10 cellular contexts compared by ENCODE assay signal in the genomic region with DNA sequence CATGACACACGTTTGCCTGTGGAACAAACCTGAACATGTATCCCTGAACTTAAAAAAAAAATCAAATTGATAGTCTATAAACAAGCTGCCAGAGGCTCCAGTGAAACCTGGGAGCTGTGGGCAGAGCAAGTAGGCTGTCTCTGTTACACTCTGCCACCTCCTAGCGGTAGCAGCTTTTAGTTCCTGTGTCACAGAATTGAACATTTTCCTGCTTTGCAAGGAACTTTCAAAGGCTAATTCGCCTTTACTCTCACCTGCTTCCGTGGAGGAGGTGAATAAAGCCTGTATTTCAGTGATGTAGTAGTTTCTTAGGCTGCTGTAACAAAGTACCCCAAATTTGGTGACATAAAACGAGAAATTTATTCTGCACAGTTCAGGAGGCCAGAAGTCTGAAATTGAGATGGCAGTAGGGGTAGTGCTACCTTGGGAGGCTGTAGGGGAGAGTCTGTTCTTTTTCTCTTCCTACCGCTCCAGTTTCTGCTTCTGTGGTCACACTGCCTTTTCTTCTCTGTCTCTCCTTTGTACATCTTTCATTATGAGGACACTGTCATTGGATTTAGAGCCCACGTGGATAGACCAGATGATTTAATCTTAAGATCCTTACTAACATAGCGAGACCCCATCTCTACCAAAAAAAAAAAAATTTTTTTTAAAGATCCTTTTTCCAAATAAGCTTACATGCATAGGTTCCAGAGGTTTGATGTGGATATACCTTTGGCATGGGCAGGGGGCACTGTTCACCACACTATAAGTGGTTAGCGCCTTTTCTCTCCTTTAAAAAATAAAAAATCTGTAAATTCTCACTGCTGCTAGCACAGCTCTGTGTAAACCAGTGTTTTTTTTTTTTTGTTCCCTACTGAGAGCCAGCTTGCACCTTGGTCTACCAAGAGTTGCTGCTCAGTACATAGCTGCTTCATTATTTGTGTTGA. TPM values are rescaled to one million over a fixed set of nuclear protein-coding genes. Genes with fewer than 3 reads are reported as not detected.
DNase-seq lines count a peak whose midpoint lies in the region; ATAC-seq and TF ChIP-seq lines count a peak whose summit lies in the region.
"Had no signal": no experiment of that assay in that cellular context is flagged by ENCODE, and none has a peak within 500 bp of the region (broad histone marks: within the 10 kb centered on the region; RNA-seq: fewer than 3 reads in every experiment).

No MANE protein-coding gene starts in this region.

- TF ChIP-seq POLR2A in testis (IDR thresholded peaks at IDR 0.05), result no peak

- H3K27me3 ChIP-seq in testis, result no peaks in the 10 kb centered on the region

- CTCF ChIA-PET in activated CD4-positive, alpha-beta memory T cell treated with anti-CD3 and anti-CD28 coated beads for 36 hours (lab: Charles Lee), result interaction anchor here (0.7 to 2.3 kb wide), 6 partner anchors 14 to 827 kb away, joined by 3 to 10 read pairs (median 3); no protein-coding TSS in a partner anchor
- CTCF ChIA-PET in activated CD4-positive, alpha-beta memory T cell treated with anti-CD3 and anti-CD28 coated beads, Interleukin-2, amount 10 ng/mL, durations not matched to agents 7 days and 5 days (lab: Charles Lee), result interaction anchor here (0.7 to 2.0 kb wide), 10 partner anchors 11 to 606 kb away, joined by 3 to 8 read pairs (median 3); no protein-coding TSS in a partner anchor

- ATAC-seq in stimulated activated naive CD8-positive, alpha-beta T cell treated with anti-CD3 and anti-CD28 coated beads, Interleukin-15, Interleukin-2, amounts not matched to agents 100 U/mL and 50 U/mL, for 24 hours, result no peak
- ATAC-seq in GM18517 (IDR thresholded peaks at IDR 0.05; ENCODE audit: unreplicated experiment), result no peak

- no peak overlapping the region for H3K4me3 ChIP-seq in epithelial cell of esophagus (ENCODE audit: low read length)
- no peak overlapping the region for H3K4me3 ChIP-seq in testis

- H3K9me3 Mint-ChIP-seq in activated CD4-positive, alpha-beta memory T cell treated with anti-CD3 and anti-CD28 coated beads for 36 hours, result no peaks in the 10 kb centered on the region
- no peaks in the 10 kb centered on the region for H3K9me3 Mint-ChIP-seq in activated CD4-positive, alpha-beta memory T cell treated with anti-CD3 and anti-CD28 coated beads, Interleukin-2, amount 10 ng/mL, durations not matched to agents 7 days and 5 days
- H3K9me3 Mint-ChIP-seq: CD8-positive, alpha-beta memory T cell had no signal

- intact Hi-C loops in activated CD4-positive, alpha-beta memory T cell treated with anti-CD3 and anti-CD28 coated beads for 36 hours (cut with micrococcal nuclease), result no loop called here
- intact Hi-C loops in testis (cut with DNase I; ENCODE audit: low total_unique reads), result no loop called here

- H3K27ac Mint-ChIP-seq in activated CD4-positive, alpha-beta memory T cell treated with anti-CD3 and anti-CD28 coated beads for 36 hours, result no peak overlapping the region
- H3K27ac Mint-ChIP-seq in activated CD4-positive, alpha-beta memory T cell treated with anti-CD3 and anti-CD28 coated beads, Interleukin-2, amount 10 ng/mL, durations not matched to agents 7 days and 5 days, result no peak overlapping the region

- H3K9me3 ChIP-seq in testis, result no peaks in the 10 kb centered on the region

- no peak overlapping the region for H3K4me3 Mint-ChIP-seq in activated CD4-positive, alpha-beta memory T cell treated with anti-CD3 and anti-CD28 coated beads for 36 hours
- no peak overlapping the region for H3K4me3 Mint-ChIP-seq in activated CD4-positive, alpha-beta memory T cell treated with anti-CD3 and anti-CD28 coated beads, Interleukin-2, amount 10 ng/mL, durations not matched to agents 7 days and 5 days
- H3K4me3 Mint-ChIP-seq: CD8-positive, alpha-beta memory T cell had no signal

- POLR2A ChIA-PET in activated CD4-positive, alpha-beta memory T cell treated with anti-CD3 and anti-CD28 coated beads for 36 hours (lab: Charles Lee), result no interaction called here
- POLR2A ChIA-PET in activated CD4-positive, alpha-beta memory T cell treated with anti-CD3 and anti-CD28 coated beads, Interleukin-2, amount 10 ng/mL, durations not matched to agents 7 days and 5 days (lab: Charles Lee), result interaction anchor here (0.6 to 1.1 kb wide), 2 partner anchors 86 to 242 kb away, joined by 3 to 4 read pairs; a partner anchor contains a TSS

- H3K27me3 Mint-ChIP-seq in activated CD4-positive, alpha-beta memory T cell treated with anti-CD3 and anti-CD28 coated beads for 36 hours, result no peaks in the 10 kb centered on the region
- no peaks in the 10 kb centered on the region for H3K27me3 Mint-ChIP-seq in activated CD4-positive, alpha-beta memory T cell treated with anti-CD3 and anti-CD28 coated beads, Interleukin-2, amount 10 ng/mL, durations not matched to agents 7 days and 5 days
- H3K27me3 Mint-ChIP-seq: CD8-positive, alpha-beta memory T cell had no signal

- peak; percentile 11 for DNase-seq in activated CD4-positive, alpha-beta memory T cell treated with anti-CD3 and anti-CD28 coated beads for 36 hours
- no peak for DNase-seq in activated CD4-positive, alpha-beta memory T cell treated with anti-CD3 and anti-CD28 coated beads, Interleukin-2, amount 10 ng/mL, durations not matched to agents 7 days and 5 days
- DNase-seq in NCI-H460 (ENCODE audit: extremely low read depth, low read depth) (peak; percentile 28), epithelial cell of esophagus (ENCODE audit: low read depth) (peak; percentile 60), testis (peak; percentile 30), KG1 (lab: John Stamatoyannopoulos, UW) (no peak)
- DNase-seq in stimulated activated naive CD8-positive, alpha-beta T cell treated with anti-CD3 and anti-CD28 coated beads, Interleukin-15, Interleukin-2, amounts not matched to agents 100 U/mL and 50 U/mL, for 24 hours, result no peak
- DNase-seq: CD8-positive, alpha-beta memory T cell; NCI-H748 treated with DMSO at 0.1 percent for 48 hours had no signal

- H3K4me1 ChIP-seq in testis, result no peaks in the 10 kb centered on the region

- TF ChIP-seq CTCF in epithelial cell of esophagus (IDR thresholded peaks at IDR 0.05; ENCODE audit: insufficient read depth, low read depth, low read length, missing control alignments) (peak; percentile 63), testis (IDR thresholded peaks at IDR 0.05) (no peak)

- H3K36me3 ChIP-seq in testis (ENCODE audit: low read depth, missing control alignments), result no peaks in the 10 kb centered on the region

- H3K4me1 Mint-ChIP-seq in activated CD4-positive, alpha-beta memory T cell treated with anti-CD3 and anti-CD28 coated beads for 36 hours (ENCODE audit: low read depth), result peaks cover 19% of the 10 kb centered on the region
- peaks cover 33% of the 10 kb centered on the region for H3K4me1 Mint-ChIP-seq in activated CD4-positive, alpha-beta memory T cell treated with anti-CD3 and anti-CD28 coated beads, Interleukin-2, amount 10 ng/mL, durations not matched to agents 7 days and 5 days

- H3K36me3 Mint-ChIP-seq in activated CD4-positive, alpha-beta memory T cell treated with anti-CD3 and anti-CD28 coated beads for 36 hours, result peaks cover 39% of the 10 kb centered on the region
- H3K36me3 Mint-ChIP-seq in activated CD4-positive, alpha-beta memory T cell treated with anti-CD3 and anti-CD28 coated beads, Interleukin-2, amount 10 ng/mL, durations not matched to agents 7 days and 5 days (ENCODE audit: low read depth), result peaks cover 59% of the 10 kb centered on the region

- no peak overlapping the region for H3K27ac ChIP-seq in testis

- WGBS in testis, 2 donors, result 77 to 81% methylated on average over 9 of the region's 9 CpGs

RNA-seq across cellular contexts. Expression of a gene that starts 25.3 kb away (rescaled TPM):
- total RNA-seq in activated CD4-positive, alpha-beta memory T cell treated with anti-CD3 and anti-CD28 coated beads for 36 hours, result 10 to 100 TPM; 66.7 to 67.4 TPM
- 10 to 100 TPM; 32.5 to 33.1 TPM for total RNA-seq in activated CD4-positive, alpha-beta memory T cell treated with anti-CD3 and anti-CD28 coated beads, Interleukin-2, amount 10 ng/mL, durations not matched to agents 7 days and 5 days
- 85.3 and 107 TPM in 2 replicates for total RNA-seq in NCI-H460 (2014; rRNA removed; shearing (Covaris generic))
- polyA plus RNA-seq in NCI-H460 (2014; cell fraction: nucleus; rRNA removed), result 70.8 and 82.3 TPM in 2 replicates
- 10 to 100 TPM; 16.8 to 23.2 TPM for total RNA-seq in testis
- polyA plus RNA-seq in testis (ENCODE audit: insufficient read depth, low read depth, low replicate concordance), result 25.7 TPM

Comparison
In these comparisons a context has a peak if more than half of its experiments do, and no peak if none do; other contexts are left out.
1. DNase-seq: peak in activated CD4-positive, alpha-beta memory T cell treated with anti-CD3 and anti-CD28 coated beads for 36 hours (single experiment), NCI-H460 (single experiment), epithelial cell of esophagus (single experiment) and testis (single experiment); none in activated CD4-positive, alpha-beta memory T cell treated with anti-CD3 and anti-CD28 coated beads, Interleukin-2, amount 10 ng/mL, durations not matched to agents 7 days and 5 days (single experiment), KG1 (single experiment) and stimulated activated naive CD8-positive, alpha-beta T cell treated with anti-CD3 and anti-CD28 coated beads, Interleukin-15, Interleukin-2, amounts not matched to agents 100 U/mL and 50 U/mL, for 24 hours (single experiment).